1 cellular context compared by ENCODE assay signal in genomic region chr9:123834907-123835562, GRCh38.
TF ChIP-seq lines count a peak whose summit lies in the region.

No MANE protein-coding gene starts in this region.

TF ChIP-seq in SK-N-SH, 30 proteins besides CTCF, POLR2A, EP300 and RAD21 (continued from another document):
- no peak for TF ChIP-seq REST (IDR thresholded peaks at IDR 0.05; ENCODE audit: low read depth, low read length)
